ENCODE assay signal across 8 cellular contexts in genomic region chr19:13731147-13731964, GRCh38. TPM values are rescaled to one million over a fixed set of nuclear protein-coding genes. Genes with fewer than 3 reads are reported as not detected.
DNase-seq lines count a peak whose midpoint lies in the region; ATAC-seq and TF ChIP-seq lines count a peak whose summit lies in the region.

No MANE protein-coding gene starts in this region.

- no peaks in the 10 kb centered on the region for H3K27me3 ChIP-seq in thymus (ENCODE audit: control insufficient read depth, insufficient read depth)

- no peaks in the 10 kb centered on the region for H3K27me3 Mint-ChIP-seq in osteocyte (ENCODE audit: unreplicated experiment)

- no peaks in the 10 kb centered on the region for H3K36me3 ChIP-seq in thymus (ENCODE audit: control insufficient read depth, insufficient read depth)

- peaks cover 5% of the 10 kb centered on the region for H3K4me1 ChIP-seq in thymus (ENCODE audit: control insufficient read depth, insufficient read depth, low read length)

- peak overlapping the region; percentile 100 for H3K27ac Mint-ChIP-seq in osteocyte (ENCODE audit: unreplicated experiment)

- H3K27ac ChIP-seq in thymus (ENCODE audit: low read depth): peak overlapping the region; percentile 81

- H3K4me3 Mint-ChIP-seq in osteocyte (ENCODE audit: unreplicated experiment): peak overlapping the region; percentile 78

- intact Hi-C loops in Right ventricle myocardium inferior (cut with DNase I): no loop called here

- ATAC-seq in HG02623 (IDR thresholded peaks at IDR 0.05; ENCODE audit: unreplicated experiment) (peak; percentile 98), Right ventricle myocardium inferior (peak; percentile 100)

- POLR2A ChIA-PET in GM10248 (lab: Yijun Ruan, JAX): interaction anchor here (0.5 kb wide), 1 partner anchor 345 kb away, joined by 3 read pairs; no protein-coding TSS in a partner anchor

- no peaks in the 10 kb centered on the region for H3K9me3 ChIP-seq in thymus (ENCODE audit: control insufficient read depth)

- H3K36me3 Mint-ChIP-seq in osteocyte (ENCODE audit: unreplicated experiment): no peaks in the 10 kb centered on the region

- H3K4me3 ChIP-seq in thymus (ENCODE audit: low read length): peak overlapping the region; percentile 53

- WGBS in thymus: 1% methylated on average over 39 of the region's 39 CpGs

- peaks cover 25% of the 10 kb centered on the region for H3K4me1 Mint-ChIP-seq in osteocyte (ENCODE audit: unreplicated experiment)

- peak; percentile 99 for DNase-seq in GM10248 (ENCODE audit: extremely low spot score)
- peak; percentile 97 for DNase-seq in NCI-H1105 treated with DMSO at 0.1 percent for 48 hours (lab: John Stamatoyannopoulos, UW)
- DNase-seq in SKM-1 treated with dmso at 0.1 percent for 144 hours (lab: John Stamatoyannopoulos, UW; ENCODE audit: unreplicated experiment): peak; percentile 93
- peak; percentile 90 for DNase-seq in activated naive CD8-positive, alpha-beta T cell treated with anti-CD3 and anti-CD28 coated beads, Interleukin-2, amount 50 U/mL, for 16 hours (ENCODE audit: low read depth, low spot score)
- DNase-seq in Right ventricle myocardium inferior (ENCODE audit: missing footprints): peak; percentile 98
- peak; percentile 99 for DNase-seq in osteocyte (ENCODE audit: extremely low spot score, unreplicated experiment)

- TF ChIP-seq CTCF in GM10248 (IDR thresholded peaks at IDR 0.05; ENCODE audit: control extremely low read depth, extremely low read depth, low read depth, missing control alignments): no peak
- no peak for TF ChIP-seq CTCF in osteocyte (IDR thresholded peaks at IDR 0.05)

- CTCF ChIA-PET in GM10248 (lab: Yijun Ruan, JAX): interaction anchor here (0.8 to 3.6 kb wide), 8 partner anchors 10 to 536 kb away, joined by 3 to 15 read pairs (median 3); a partner anchor contains a TSS

- H3K9me3 Mint-ChIP-seq in osteocyte (ENCODE audit: unreplicated experiment): no peaks in the 10 kb centered on the region

RNA-seq across cellular contexts. Expression of gene MRI1, which starts 33.0 kb away (rescaled TPM):
- total RNA-seq in Right ventricle myocardium inferior (13.0 TPM), osteocyte (18.6 and 22.5 TPM in 2 replicates)
- 36.3 TPM for polyA plus RNA-seq in thymus

RNA-seq across cellular contexts. Expression of gene C19orf53, which starts 42.9 kb away (rescaled TPM):
- total RNA-seq in Right ventricle myocardium inferior (89.9 TPM), osteocyte (82.4 and 86.6 TPM in 2 replicates)
- polyA plus RNA-seq in thymus: 163 TPM

Comparison
In these comparisons a context has a peak if more than half of its experiments do, and no peak if none do; other contexts are left out.
1. Peak in every context shown above with its lines: DNase-seq, ATAC-seq, H3K4me3 ChIP-seq and H3K27ac ChIP-seq.